In the genomic region with DNA sequence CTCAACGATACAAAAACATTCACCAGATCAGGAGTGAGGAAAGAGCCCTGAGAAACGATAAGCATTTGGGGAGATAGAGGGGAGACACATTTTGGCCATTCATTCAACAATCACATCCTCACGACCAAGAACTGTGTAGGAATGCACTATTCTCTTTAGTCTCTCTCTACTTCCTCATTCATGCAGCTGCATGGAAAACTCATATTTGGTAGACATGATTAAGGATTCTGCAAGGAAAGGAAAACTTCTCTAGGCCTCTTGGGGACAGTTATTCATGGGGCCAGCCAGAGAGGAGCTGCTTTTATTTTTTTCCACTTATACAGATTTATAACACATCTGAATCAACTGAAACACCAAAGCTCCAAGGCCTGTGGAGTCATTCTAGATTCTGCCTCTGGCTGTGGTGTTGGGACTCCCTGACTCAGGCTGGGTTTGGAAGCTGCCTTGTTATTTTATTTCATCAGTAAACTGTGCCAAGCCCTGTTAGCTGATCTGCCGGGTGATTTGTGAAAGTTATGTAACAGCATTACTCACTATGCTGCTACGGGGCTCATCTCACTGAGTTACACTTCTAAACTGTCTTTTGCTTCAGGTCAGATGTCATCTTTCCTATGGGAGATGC, we compare ENCODE assay signal across 8 cellular contexts.
DNase-seq lines count a peak whose midpoint lies in the region; ATAC-seq, FAIRE-seq and TF ChIP-seq lines count a peak whose summit lies in the region.

No MANE protein-coding gene starts in this region.

- peak; percentile 5 for TF ChIP-seq CTCF in brain microvascular endothelial cell (IDR thresholded peaks at IDR 0.05; ENCODE audit: low read depth, low read length, missing control alignments)
- TF ChIP-seq CTCF in left lung (IDR thresholded peaks at IDR 0.05) = no peak
- TF ChIP-seq CTCF in GM13977 (IDR thresholded peaks at IDR 0.05; ENCODE audit: extremely low read depth, insufficient read depth, missing control alignments) = no peak

- peaks cover 5 to 16% of the 10 kb centered on the region in 2 donors for H3K36me3 Mint-ChIP-seq in activated T-cell treated with anti-CD3 and anti-CD28 coated beads, Interleukin-2, amount 50 U/mL, for 72 hours (ENCODE audit: insufficient read depth in 2 of 2)

- intact Hi-C loops in left lung (cut with DNase I) = no loop called here

- in situ Hi-C loops in brain microvascular endothelial cell (cut with HindIII; ENCODE audit: low pct_ligation_motif_present, low sequenced_read_pairs) (no loop called here), GM13977 (cut with MboI; ENCODE audit: low pct_unique_long_range_greater_than_20kb, low sequenced_read_pairs, unreplicated experiment) (no loop called here)

- DNase-seq in activated T-cell treated with anti-CD3 and anti-CD28 coated beads, Interleukin-2, amount 50 U/mL, for 72 hours = no peak
- no peak for DNase-seq in activated T-cell treated with anti-CD3 and anti-CD28 coated beads, Interleukin-2, amount 50 U/mL, for 1 hour
- DNase-seq in brain microvascular endothelial cell (peak; percentile 92), left lung (no peak), urothelium cell line (ENCODE audit: low spot score) (peak; percentile 67), GM13977 (ENCODE audit: low spot score) (no peak)

- H3K9me3 Mint-ChIP-seq in activated T-cell treated with anti-CD3 and anti-CD28 coated beads, Interleukin-2, amount 50 U/mL, for 72 hours = peaks cover 0 to 7% of the 10 kb centered on the region in 2 donors

- no peaks in the 10 kb centered on the region for H3K36me3 ChIP-seq in brain microvascular endothelial cell (replicated peaks)
- H3K36me3 ChIP-seq in left lung = no peaks in the 10 kb centered on the region

- H3K27ac ChIP-seq in brain microvascular endothelial cell (no peak overlapping the region), left lung (no peak overlapping the region)

- no peaks in the 10 kb centered on the region for H3K9me3 ChIP-seq in left lung

- H3K4me1 ChIP-seq in left lung = peaks cover 0 to 11% of the 10 kb centered on the region in 2 donors

- no peaks in the 10 kb centered on the region for H3K27me3 Mint-ChIP-seq in activated T-cell treated with anti-CD3 and anti-CD28 coated beads, Interleukin-2, amount 50 U/mL, for 72 hours (ENCODE audit: low read depth)

- no peak for FAIRE-seq in urothelium cell line (lab: Jason Lieb, UNC)

- peak; percentile 32 to 51 for ATAC-seq in activated T-cell treated with anti-CD3 and anti-CD28 coated beads, Interleukin-2, amount 50 U/mL, for 72 hours (replicated peaks in 1 of 2)
- ATAC-seq in left lung (peak; percentile 89), HG02973 (IDR thresholded peaks at IDR 0.05; ENCODE audit: unreplicated experiment) (no peak), GM21423 (IDR thresholded peaks at IDR 0.05; ENCODE audit: unreplicated experiment) (no peak)

- no peaks in the 10 kb centered on the region for H3K27me3 ChIP-seq in brain microvascular endothelial cell (replicated peaks)
- H3K27me3 ChIP-seq in left lung = no peaks in the 10 kb centered on the region

- H3K4me1 Mint-ChIP-seq in activated T-cell treated with anti-CD3 and anti-CD28 coated beads, Interleukin-2, amount 50 U/mL, for 72 hours (ENCODE audit: low read depth) = peaks cover 22% of the 10 kb centered on the region

- H3K4me3 Mint-ChIP-seq in activated T-cell treated with anti-CD3 and anti-CD28 coated beads, Interleukin-2, amount 50 U/mL, for 72 hours = no peak overlapping the region

- H3K4me3 ChIP-seq in brain microvascular endothelial cell (ENCODE audit: low read depth, low read length) = no peak overlapping the region
- no peak overlapping the region for H3K4me3 ChIP-seq in left lung

- no peak overlapping the region for H3K27ac Mint-ChIP-seq in activated T-cell treated with anti-CD3 and anti-CD28 coated beads, Interleukin-2, amount 50 U/mL, for 72 hours

Comparison
In these comparisons a context has a peak if more than half of its experiments do, and no peak if none do; other contexts are left out.
1. ATAC-seq: peak in activated T-cell treated with anti-CD3 and anti-CD28 coated beads, Interleukin-2, amount 50 U/mL, for 72 hours (2 of 2) and left lung (single experiment); none in HG02973 (single experiment) and GM21423 (single experiment).
2. DNase-seq: peak in brain microvascular endothelial cell (single experiment) and urothelium cell line (single experiment); none in activated T-cell treated with anti-CD3 and anti-CD28 coated beads, Interleukin-2, amount 50 U/mL, for 72 hours (0 of 2), activated T-cell treated with anti-CD3 and anti-CD28 coated beads, Interleukin-2, amount 50 U/mL, for 1 hour (single experiment), left lung (0 of 2) and GM13977 (single experiment).